24 cellular contexts compared by ENCODE assay signal in genomic region chr19:7408251-7408650, GRCh38. TPM values are rescaled to one million over a fixed set of nuclear protein-coding genes. Genes with fewer than 3 reads are reported as not detected.
DNase-seq lines count a peak whose midpoint lies in the region; ATAC-seq, FAIRE-seq and TF ChIP-seq lines count a peak whose summit lies in the region.
"Had no signal": no experiment of that assay in that cellular context is flagged by ENCODE, and none has a peak within 500 bp of the region (broad histone marks: within the 10 kb centered on the region; RNA-seq: fewer than 3 reads in every experiment).

No MANE protein-coding gene starts in this region.

- H3K4me1 ChIP-seq in DOHH2 (ENCODE audit: control insufficient read depth, low read length) = peaks cover 26% of the 10 kb centered on the region
- no peaks in the 10 kb centered on the region; the same call in 1 of the 2 replicates for H3K4me1 ChIP-seq in GM23338 (ENCODE audit: insufficient read depth)
- H3K4me1 ChIP-seq: heart right ventricle, tibial artery had no signal

- no peak overlapping the region for H3K4me3 Mint-ChIP-seq in CD4-positive, alpha-beta T cell
- H3K4me3 Mint-ChIP-seq in WTC11 (no peak overlapping the region), GM23338 (no peak overlapping the region)
- H3K4me3 Mint-ChIP-seq: central memory CD8-positive, alpha-beta T cell; T-cell had no signal

- POLR2A ChIA-PET in CD4-positive, alpha-beta T cell (lab: Charles Lee) = no interaction called here
- POLR2A ChIA-PET in WTC11 (lab: Charles Lee) = no interaction called here

- CTCF ChIA-PET in CD4-positive, alpha-beta T cell (lab: Charles Lee) = no interaction called here
- CTCF ChIA-PET in WTC11 (lab: Charles Lee) = interaction anchor here (1.5 kb wide), 1 partner anchor 25 kb away, joined by 4 read pairs; no protein-coding TSS in a partner anchor

- H3K27ac Mint-ChIP-seq in CD4-positive, alpha-beta T cell = peak overlapping the region; percentile 64
- H3K27ac Mint-ChIP-seq in WTC11 = peak overlapping the region; percentile 30; the same call in 1 of the 2 replicates
- H3K27ac Mint-ChIP-seq in GM23338 = no peak overlapping the region

- no peak overlapping the region for H3K27ac ChIP-seq in CD4-positive, alpha-beta T cell (ENCODE audit: low read depth, low read length)
- H3K27ac ChIP-seq in DOHH2 (ENCODE audit: low read depth, low read length) (peak overlapping the region; percentile 70), GM23338 (ENCODE audit: low read depth) (no peak overlapping the region)
- H3K27ac ChIP-seq: heart right ventricle, tibial artery had no signal

- peaks cover 27% of the 10 kb centered on the region for H3K4me1 Mint-ChIP-seq in CD4-positive, alpha-beta T cell (ENCODE audit: low read depth)
- peaks cover 21% of the 10 kb centered on the region for H3K4me1 Mint-ChIP-seq in WTC11
- peaks cover 4% of the 10 kb centered on the region; the same call in 2 of the 3 replicates for H3K4me1 Mint-ChIP-seq in GM23338

- H3K4me3 ChIP-seq in DOHH2 (ENCODE audit: low read length) (no peak overlapping the region), GM23338 (no peak overlapping the region)
- H3K4me3 ChIP-seq: heart right ventricle, tibial artery had no signal

- H3K9me3 Mint-ChIP-seq in CD4-positive, alpha-beta T cell = no peaks in the 10 kb centered on the region
- H3K9me3 Mint-ChIP-seq in WTC11 (no peaks in the 10 kb centered on the region), GM23338 (no peaks in the 10 kb centered on the region)
- H3K9me3 Mint-ChIP-seq: central memory CD8-positive, alpha-beta T cell; T-cell had no signal

- H2AFZ ChIP-seq in GM23338 = no peak overlapping the region

- intact Hi-C loops in CD4-positive, alpha-beta T cell (cut with DNase I, micrococcal nuclease) = no loop called here

- H3K27me3 Mint-ChIP-seq in CD4-positive, alpha-beta T cell = no peaks in the 10 kb centered on the region
- H3K27me3 Mint-ChIP-seq in WTC11 (ENCODE audit: low read depth) (no peaks in the 10 kb centered on the region; the same call in 1 of the 2 replicates), GM23338 (ENCODE audit: insufficient read depth, low read depth, poor library complexity) (no peaks in the 10 kb centered on the region)
- H3K27me3 Mint-ChIP-seq: central memory CD8-positive, alpha-beta T cell; T-cell had no signal

- no peak for ATAC-seq in CD4-positive, alpha-beta T cell (ENCODE audit: poor library complexity)
- ATAC-seq in WTC11 (no peak), GM23338 (no peak), GM21825 (IDR thresholded peaks at IDR 0.05; ENCODE audit: unreplicated experiment) (no peak), HG02840 (IDR thresholded peaks at IDR 0.05; ENCODE audit: low FRiP score, unreplicated experiment) (no peak)
- ATAC-seq: left lobe of liver, Right ventricle myocardium inferior, T-cell had no signal

- H3K79me2 ChIP-seq in DOHH2 (ENCODE audit: control insufficient read depth, low read length) (peaks cover 90% of the 10 kb centered on the region), GM23338 (replicated peaks; ENCODE audit: insufficient read depth) (peaks cover 70% of the 10 kb centered on the region)

- H3K27me3 ChIP-seq in CD4-positive, alpha-beta T cell (ENCODE audit: control insufficient read depth, insufficient read depth, low read length) = no peaks in the 10 kb centered on the region
- H3K27me3 ChIP-seq in DOHH2 (ENCODE audit: control insufficient read depth, low read length) (no peaks in the 10 kb centered on the region), GM23338 (ENCODE audit: insufficient read depth) (no peaks in the 10 kb centered on the region)
- H3K27me3 ChIP-seq: heart right ventricle, tibial artery had no signal

- no peak for TF ChIP-seq CTCF in CD4-positive, alpha-beta T cell (IDR thresholded peaks at IDR 0.05)
- TF ChIP-seq CTCF in DOHH2 (IDR thresholded peaks at IDR 0.05; ENCODE audit: low read depth, low read length, poor library complexity, severe bottlenecking) (no peak), WTC11 (IDR thresholded peaks at IDR 0.05) (no peak), GM23338 (conservative IDR thresholded peaks at IDR 0.05; ENCODE audit: low read depth in 2 of 2) (no peak)

- peaks cover 63% of the 10 kb centered on the region for H3K36me3 Mint-ChIP-seq in CD4-positive, alpha-beta T cell (ENCODE audit: low read depth)
- H3K36me3 Mint-ChIP-seq in WTC11 (peaks cover 18% of the 10 kb centered on the region), GM23338 (ENCODE audit: low read depth) (peaks cover 5% of the 10 kb centered on the region; the same call in 1 of the 3 replicates)

- peaks cover 6% of the 10 kb centered on the region for H3F3A ChIP-seq in DOHH2 (ENCODE audit: control insufficient read depth, insufficient read depth)
- 0 out of 2 replicates have a peak, but pooled peaks cover 3% of the 10 kb centered on the region for H3F3A ChIP-seq in GM23338 (replicated peaks; ENCODE audit: low read depth)

- FAIRE-seq in urothelium cell line (lab: Jason Lieb, UNC) = no peak
- FAIRE-seq: HTR-8/SVneo had no signal

- no peak for DNase-seq in CD4-positive, alpha-beta T cell
- DNase-seq in WTC11 (ENCODE audit: low spot score) (no peak), myocyte (ENCODE audit: low read depth) (peak; percentile 90), GM23338 (ENCODE audit: low spot score) (no peak), urothelium cell line (ENCODE audit: low spot score) (no peak)
- DNase-seq: activated CD4-positive, alpha-beta T cell treated with anti-CD3 and anti-CD28 coated beads for 48 hours; activated CD8-positive, alpha-beta memory T cell treated with anti-CD3 and anti-CD28 coated beads, Interleukin-2, amount 50 U/mL, for 48 hours; activated naive CD4-positive, alpha-beta T cell treated with anti-CD3 and anti-CD28 coated beads, Interleukin-2, amount 50 U/mL, for 16 hours; heart right ventricle; NCI-H1930; NCI-H2227 treated with DMSO at 0.1 percent for 48 hours; NCI-H748 treated with DMSO at 0.1 percent for 48 hours; OCI-M1; stimulated activated CD4-positive, alpha-beta T cell treated with anti-CD3 and anti-CD28 coated beads, Interleukin-1b, Interleukin-23, amount 100 ng/mL, for 48 hours; stimulated activated naive CD4-positive, alpha-beta T cell; T-cell; tibial artery had no signal

- H3K9me2 ChIP-seq in DOHH2 (replicated peaks; ENCODE audit: control insufficient read depth, low read length) (no peaks in the 10 kb centered on the region), GM23338 (ENCODE audit: insufficient read depth) (no peaks in the 10 kb centered on the region)

- H3K4me2 ChIP-seq in DOHH2 (ENCODE audit: low read length) (peak overlapping the region; percentile 66), GM23338 (no peak overlapping the region)

- H4K20me1 ChIP-seq in DOHH2 (ENCODE audit: control insufficient read depth, insufficient read depth, low read depth, low read length) = peaks cover 6% of the 10 kb centered on the region; the same call in 1 of the 2 replicates
- H4K20me1 ChIP-seq in GM23338 (replicated peaks; ENCODE audit: insufficient read depth) = peaks cover 11% of the 10 kb centered on the region

- H3K36me3 ChIP-seq in DOHH2 (ENCODE audit: control insufficient read depth, low read length) (peaks cover 68% of the 10 kb centered on the region), GM23338 (ENCODE audit: insufficient read depth) (no peaks in the 10 kb centered on the region)

- no peaks in the 10 kb centered on the region for H3K9me3 ChIP-seq in CD4-positive, alpha-beta T cell (ENCODE audit: control insufficient read depth, low read length)
- H3K9me3 ChIP-seq in DOHH2 (ENCODE audit: control insufficient read depth, insufficient read depth, low read length) = no peaks in the 10 kb centered on the region
- H3K9me3 ChIP-seq: heart right ventricle, tibial artery had no signal

TF ChIP-seq in WTC11, 78 proteins besides CTCF, POLR2A, EP300 and RAD21 (continues in another document):
- no peak for TF ChIP-seq CDX4 (CRISPR knock-in tag; IDR thresholded peaks at IDR 0.05; ENCODE audit: borderline replicate concordance)
- TF ChIP-seq CREM (CRISPR knock-in tag; IDR thresholded peaks at IDR 0.05) = no peak
- no peak for TF ChIP-seq ZMAT4 (CRISPR knock-in tag; IDR thresholded peaks at IDR 0.05)
- no peak for TF ChIP-seq TEAD1 (CRISPR knock-in tag; IDR thresholded peaks at IDR 0.05)

TF ChIP-seq in GM23338, 12 proteins besides CTCF, POLR2A, EP300 and RAD21 (continues in another document):
- TF ChIP-seq REST (IDR thresholded peaks at IDR 0.05; ENCODE audit: unreplicated experiment) (no peak), ZNF114 (CRISPR knock-in tag; IDR thresholded peaks at IDR 0.05) (no peak), EZH2phosphoT487 (IDR thresholded peaks at IDR 0.05; ENCODE audit: unreplicated experiment) (no peak), POLR2AphosphoS5 (IDR thresholded peaks at IDR 0.05; ENCODE audit: low read depth) (no peak)

RNA-seq across cellular contexts. Expression of gene ARHGEF18, which starts 59.5 kb away (rescaled TPM):
- 100 to 1,000 TPM; 121 TPM for total RNA-seq in CD4-positive, alpha-beta T cell
- 46.1 to 56.1 TPM (median 48.3 TPM) in 3 replicates for total RNA-seq in WTC11 (2021)
- 37.9 and 43.6 TPM in 2 replicates for total RNA-seq in myocyte
- polyA plus RNA-seq in myocyte (2012) = 29.5 TPM
- total RNA-seq in GM23338 (2014; rRNA removed; shearing (Covaris generic)) = 44.0 and 47.6 TPM in 2 replicates
- 12.8 and 14.6 TPM in 2 replicates for polyA plus RNA-seq in GM23338 (2016; fragmentation: Nextera tagmentation; extraction: Ambion mirVana)
